In the genomic region with DNA sequence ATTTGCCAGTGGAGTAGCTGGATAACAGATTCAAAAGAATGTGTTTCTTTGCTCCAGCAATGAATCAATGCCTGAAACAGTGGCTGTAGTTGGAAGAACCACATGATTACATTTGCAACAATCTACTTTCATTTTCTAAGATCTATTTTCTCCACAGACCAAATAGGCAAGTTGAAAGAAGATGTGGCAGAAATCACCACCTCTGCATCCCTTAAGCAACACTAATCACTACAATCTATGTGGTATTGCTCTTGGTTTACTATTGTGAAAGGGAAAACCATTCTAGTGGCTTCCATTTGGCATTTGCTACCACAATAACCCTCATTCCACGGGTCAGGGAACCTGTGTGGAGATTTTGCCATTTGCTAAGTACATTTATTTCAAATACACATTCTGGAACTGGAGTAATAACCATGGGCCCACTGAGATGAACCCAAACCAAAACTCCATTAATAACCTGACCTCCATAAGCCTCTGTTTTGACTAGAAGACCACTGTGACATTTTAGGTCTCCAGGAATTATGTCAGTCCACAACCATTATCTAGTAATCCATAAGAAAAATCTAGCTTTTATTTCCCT, we compare ENCODE assay signal across 20 cellular contexts.
DNase-seq lines count a peak whose midpoint lies in the region; ATAC-seq, FAIRE-seq and TF ChIP-seq lines count a peak whose summit lies in the region.
"Had no signal": no experiment of that assay in that cellular context is flagged by ENCODE, and none has a peak within 500 bp of the region (broad histone marks: within the 10 kb centered on the region; RNA-seq: fewer than 3 reads in every experiment).

No MANE protein-coding gene starts in this region.

- H3K27ac ChIP-seq in rectal smooth muscle tissue (ENCODE audit: low read depth, low read length), result no peak overlapping the region
- H3K27ac ChIP-seq: HL-60, left ventricle myocardium inferior, right atrium auricular region had no signal

- H3K4me3 ChIP-seq in rectal smooth muscle tissue (ENCODE audit: low read length), result peak overlapping the region; percentile 35
- H3K4me3 ChIP-seq: left ventricle myocardium inferior, right atrium auricular region had no signal

- H3K4me1 ChIP-seq in rectal smooth muscle tissue (ENCODE audit: control insufficient read depth, insufficient read depth, low read length), result no peaks in the 10 kb centered on the region
- H3K4me1 ChIP-seq: left ventricle myocardium inferior, right atrium auricular region had no signal

- H3K36me3 ChIP-seq in rectal smooth muscle tissue (ENCODE audit: control insufficient read depth, insufficient read depth, low read length), result no peaks in the 10 kb centered on the region
- H3K36me3 ChIP-seq: left ventricle myocardium inferior, right atrium auricular region had no signal

- no peaks in the 10 kb centered on the region for H3K27me3 ChIP-seq in rectal smooth muscle tissue (ENCODE audit: control insufficient read depth, insufficient read depth, low read length)
- H3K27me3 ChIP-seq: right atrium auricular region had no signal

- no peak overlapping the region for H3K9ac ChIP-seq in rectal smooth muscle tissue (ENCODE audit: low read length)
- H3K9ac ChIP-seq: SK-N-SH had no signal

- DNase-seq in GM12892 (ENCODE audit: insufficient read length), result no peak
- peak; percentile 36 for DNase-seq in M059J (ENCODE audit: low read depth)
- DNase-seq in amniotic epithelial cell (ENCODE audit: low read depth), result peak; percentile 55
- no peak for DNase-seq in HT-29 (ENCODE audit: low spot score)
- no peak for DNase-seq in NCI-H1417 treated with DMSO at 0.1 percent for 48 hours (lab: John Stamatoyannopoulos, UW)
- no peak for DNase-seq in COLO829 (ENCODE audit: low spot score)
- DNase-seq: activated naive CD4-positive, alpha-beta T cell treated with anti-CD3 and anti-CD28 coated beads, Interleukin-2, amount 50 U/mL, for 16 hours; GDM1; hypothalamus; left ventricle myocardium inferior; naive thymus-derived CD8-positive, alpha-beta T cell; NCI-H2171; SK-N-SH; stimulated activated CD4-positive, alpha-beta T cell treated with anti-CD3 and anti-CD28 coated beads, Interleukin-4, amount 100 ng/mL, for 1 hour had no signal

- TF ChIP-seq POLR2A in GM12892 (IDR thresholded peaks at IDR 0.05; ENCODE audit: low read depth, low read length), result no peak

- peak; percentile 81 for FAIRE-seq in GM12892 (lab: Jason Lieb, UNC)
- FAIRE-seq: endothelial cell of umbilical vein, urothelium cell line had no signal

- no peak for ATAC-seq in GM19467 (IDR thresholded peaks at IDR 0.05; ENCODE audit: unreplicated experiment)
- ATAC-seq: naive thymus-derived CD8-positive, alpha-beta T cell had no signal

Comparison
In these comparisons a context has a peak if more than half of its experiments do, and no peak if none do; other contexts are left out.
1. DNase-seq: peak in M059J (single experiment) and amniotic epithelial cell (single experiment); none in GM12892 (single experiment), HT-29 (single experiment), NCI-H1417 treated with DMSO at 0.1 percent for 48 hours (single experiment) and COLO829 (single experiment).